In genomic region chr16:28188085-28188916, GRCh38 we compare ENCODE assay signal across 8 cellular contexts. TPM values are rescaled to one million over a fixed set of nuclear protein-coding genes. Genes with fewer than 3 reads are reported as not detected.
A peak's percentile ranks its signal among the peaks of the same experiment; 100 is the strongest.
DNase-seq lines count a peak whose midpoint lies in the region; ATAC-seq and TF ChIP-seq lines count a peak whose summit lies in the region.

No MANE protein-coding gene starts in this region.

- no peak for ATAC-seq in activated T-cell treated with anti-CD3 and anti-CD28 coated beads, Interleukin-2, amount 50 U/mL, for 72 hours (replicated peaks in 1 of 2)
- ATAC-seq in HG02973 (IDR thresholded peaks at IDR 0.05; ENCODE audit: unreplicated experiment): peak; percentile 68
- peak; percentile 1 for ATAC-seq in T-helper 17 cell

- peak overlapping the region; percentile 69 to 87 for H3K4me3 Mint-ChIP-seq in activated T-cell treated with anti-CD3 and anti-CD28 coated beads, Interleukin-2, amount 50 U/mL, for 72 hours
- peak overlapping the region; percentile 88 for H3K4me3 Mint-ChIP-seq in T-helper 17 cell

- H3K36me3 ChIP-seq in spleen: peaks cover 0 to 17% (median 0%) of the 10 kb centered on the region in 6 donors

- H3K27me3 Mint-ChIP-seq in activated T-cell treated with anti-CD3 and anti-CD28 coated beads, Interleukin-2, amount 50 U/mL, for 72 hours (ENCODE audit: low read depth): no peaks in the 10 kb centered on the region
- no peaks in the 10 kb centered on the region for H3K27me3 Mint-ChIP-seq in T-helper 17 cell

- H3K9me3 ChIP-seq in T-helper 17 cell (ENCODE audit: control insufficient read depth, low read length, poor library complexity, severe bottlenecking) (no peaks in the 10 kb centered on the region), spleen (peaks cover 0 to 4% (median 0%) of the 10 kb centered on the region in 8 donors)

- TF ChIP-seq POLR2A in spleen (IDR thresholded peaks at IDR 0.05): no peak

- H3K36me3 Mint-ChIP-seq in activated T-cell treated with anti-CD3 and anti-CD28 coated beads, Interleukin-2, amount 50 U/mL, for 72 hours (ENCODE audit: insufficient read depth in 2 of 2): peaks cover 15 to 24% of the 10 kb centered on the region in 2 donors
- no peaks in the 10 kb centered on the region for H3K36me3 Mint-ChIP-seq in T-helper 17 cell (ENCODE audit: low read depth)

- intact Hi-C loops in spleen (cut with DNase I; ENCODE audit: low total_unique reads): no loop called here

- peak overlapping the region; percentile 69 to 92 (median 89) for H3K27ac ChIP-seq in spleen

- peaks cover 92% of the 10 kb centered on the region for H3K4me1 Mint-ChIP-seq in activated T-cell treated with anti-CD3 and anti-CD28 coated beads, Interleukin-2, amount 50 U/mL, for 72 hours (ENCODE audit: low read depth)
- peaks cover 64% of the 10 kb centered on the region for H3K4me1 Mint-ChIP-seq in T-helper 17 cell

- 37 to 44% (median 39%) methylated on average over 6 of the region's 6 CpGs for WGBS in spleen, 5 donors

- peak overlapping the region; percentile 92 for H3K27ac Mint-ChIP-seq in activated T-cell treated with anti-CD3 and anti-CD28 coated beads, Interleukin-2, amount 50 U/mL, for 72 hours
- H3K27ac Mint-ChIP-seq in T-helper 17 cell: peak overlapping the region; percentile 98

- H3K27me3 ChIP-seq in spleen (replicated peaks in 1 of 7): no peaks in the 10 kb centered on the region

- no peak for TF ChIP-seq CTCF in spleen (IDR thresholded peaks at IDR 0.05 in 8 of 11, conservative IDR thresholded peaks at IDR 0.05 in 3 of 11)

- peaks cover 53 to 99% (median 90%) of the 10 kb centered on the region in 6 donors for H3K4me1 ChIP-seq in spleen

- peaks cover 2% of the 10 kb centered on the region in 2 donors for H3K9me3 Mint-ChIP-seq in activated T-cell treated with anti-CD3 and anti-CD28 coated beads, Interleukin-2, amount 50 U/mL, for 72 hours

- no peak for DNase-seq in activated T-cell treated with anti-CD3 and anti-CD28 coated beads, Interleukin-2, amount 50 U/mL, for 72 hours
- no peak for DNase-seq in activated T-cell treated with anti-CD3 and anti-CD28 coated beads, Interleukin-2, amount 50 U/mL, for 48 hours
- no peak for DNase-seq in T-helper 17 cell
- DNase-seq in spleen: no peak
- no peak for DNase-seq in activated effector memory CD4-positive, alpha-beta T cell treated with Interleukin-2 at 50 U/mL for 16 hours
- no peak for DNase-seq in A172 (ENCODE audit: low spot score)
- no peak for DNase-seq in activated CD4-positive, CD25-positive, alpha-beta regulatory T cell treated with anti-CD3 and anti-CD28 coated beads, Interleukin-2, amount 50 U/mL, for 72 hours

- peak overlapping the region in 1 of 8 donors; percentile 51 for H3K4me3 ChIP-seq in spleen

RNA-seq across cellular contexts. Expression of gene XPO6, which starts 23.5 kb away (rescaled TPM):
- total RNA-seq in activated T-cell treated with anti-CD3 and anti-CD28 coated beads, Interleukin-2, amount 50 U/mL, for 72 hours: 100 to 1,000 TPM; 276 to 279 TPM
- total RNA-seq in T-helper 17 cell: 100 to 1,000 TPM; 308 to 310 TPM
- total RNA-seq in spleen: 100 to 1,000 TPM; 259 to 517 (median 343) TPM
- 100 to 1,000 TPM in 2 of 3 donors, 10 to 100 TPM in 1; 96.9 to 150 (median 132) TPM for polyA plus RNA-seq in spleen
- total RNA-seq in A172 (2014; rRNA removed; shearing (Covaris generic)): 127 and 151 TPM in 2 replicates

Comparison
In these comparisons a context has a peak if more than half of its experiments do, and no peak if none do; other contexts are left out.
1. ATAC-seq: peak in HG02973 (single experiment) and T-helper 17 cell (single experiment); none in activated T-cell treated with anti-CD3 and anti-CD28 coated beads, Interleukin-2, amount 50 U/mL, for 72 hours (0 of 2).